Comparison of ENCODE assay signal across 9 cellular contexts in the genomic region with DNA sequence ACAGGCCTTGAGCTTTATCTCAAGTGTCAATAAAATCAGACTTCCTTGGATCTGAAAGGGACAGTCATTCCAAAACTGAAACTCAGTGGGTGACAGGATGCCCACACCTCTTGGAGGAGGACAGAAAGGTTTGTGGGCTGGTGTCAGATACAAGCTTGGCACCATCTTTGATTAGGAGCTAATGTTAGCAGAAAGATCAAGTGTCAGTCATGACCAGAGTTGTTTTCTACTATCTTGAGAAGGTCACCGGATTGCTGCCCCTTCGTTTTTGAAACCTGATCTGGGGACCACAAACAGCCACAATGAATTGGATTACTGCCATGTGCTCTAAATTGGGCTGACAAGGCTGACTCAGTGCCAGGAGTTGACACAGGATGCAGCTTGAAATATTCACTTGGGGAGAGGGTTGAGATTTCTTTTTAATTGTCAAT.
DNase-seq lines count a peak whose midpoint lies in the region; ATAC-seq lines count a peak whose summit lies in the region.
"Had no signal": no experiment of that assay in that cellular context is flagged by ENCODE, and none has a peak within 500 bp of the region (broad histone marks: within the 10 kb centered on the region; RNA-seq: fewer than 3 reads in every experiment).

No MANE protein-coding gene starts in this region.

- H3K27ac Mint-ChIP-seq in activated T-cell treated with anti-CD3 and anti-CD28 coated beads, Interleukin-2, amount 50 U/mL, for 72 hours = no peak overlapping the region
- H3K27ac Mint-ChIP-seq: activated B cell treated with CpG ODN at 0.5 μM for 24 hours had no signal

- no peaks in the 10 kb centered on the region for H3K9me3 Mint-ChIP-seq in activated T-cell treated with anti-CD3 and anti-CD28 coated beads, Interleukin-2, amount 50 U/mL, for 72 hours
- H3K9me3 Mint-ChIP-seq: activated B cell treated with CpG ODN at 0.5 μM for 24 hours had no signal

- H3K27me3 ChIP-seq in MG63 (no peaks in the 10 kb centered on the region), layer of hippocampus (ENCODE audit: control insufficient read depth, insufficient read depth, low read length) (no peaks in the 10 kb centered on the region)

- no peaks in the 10 kb centered on the region for H3K36me3 ChIP-seq in MG63

- H3K4me3 ChIP-seq in MG63 = no peak overlapping the region

- no peak for DNase-seq in Right ventricle myocardium inferior (ENCODE audit: missing footprints)
- no peak for DNase-seq in cardiac septum (ENCODE audit: low spot score)
- peak; percentile 10 for DNase-seq in MG63
- DNase-seq in activated T-cell treated with anti-CD3 and anti-CD28 coated beads, Interleukin-2, amount 50 U/mL, for 72 hours = peak; percentile 12
- no peak for DNase-seq in posterior vena cava (ENCODE audit: low spot score)
- DNase-seq in GM19240 (ENCODE audit: insufficient read length, low spot score) = no peak
- DNase-seq: activated B cell treated with CpG ODN at 0.5 μM for 24 hours had no signal

- peak overlapping the region; percentile 27 for H3K27ac ChIP-seq in layer of hippocampus (ENCODE audit: low read depth, low read length)

- intact Hi-C loops in Right ventricle myocardium inferior (cut with DNase I) (loop anchor here (5.0 to 10.0 kb wide), 3 partner anchors 413 to 630 kb away; a partner anchor contains a TSS), cardiac septum (cut with DNase I) (loop anchor here (2.0 to 10.0 kb wide), 2 partner anchors 131 to 343 kb away; no protein-coding TSS in a partner anchor), posterior vena cava (cut with DNase I) (loop anchor here in 1 of 2 donors (10.0 kb wide), 1 partner anchor 153 kb away; no protein-coding TSS in a partner anchor)

- peaks cover 7% of the 10 kb centered on the region for H3K27me3 Mint-ChIP-seq in activated T-cell treated with anti-CD3 and anti-CD28 coated beads, Interleukin-2, amount 50 U/mL, for 72 hours (ENCODE audit: low read depth)

- H3K4me3 Mint-ChIP-seq in activated T-cell treated with anti-CD3 and anti-CD28 coated beads, Interleukin-2, amount 50 U/mL, for 72 hours = no peak overlapping the region
- H3K4me3 Mint-ChIP-seq: activated B cell treated with CpG ODN at 0.5 μM for 24 hours had no signal

- peaks cover 12% of the 10 kb centered on the region for H3K4me1 Mint-ChIP-seq in activated T-cell treated with anti-CD3 and anti-CD28 coated beads, Interleukin-2, amount 50 U/mL, for 72 hours (ENCODE audit: low read depth)
- H3K4me1 Mint-ChIP-seq: activated B cell treated with CpG ODN at 0.5 μM for 24 hours had no signal

- ATAC-seq in Right ventricle myocardium inferior (peak; percentile 70), HG03025 (IDR thresholded peaks at IDR 0.05; ENCODE audit: low FRiP score, unreplicated experiment) (no peak)
- peak; percentile 64 to 68 for ATAC-seq in activated T-cell treated with anti-CD3 and anti-CD28 coated beads, Interleukin-2, amount 50 U/mL, for 72 hours (replicated peaks in 1 of 2)

- no peaks in the 10 kb centered on the region for H3K9me3 ChIP-seq in MG63

- no peaks in the 10 kb centered on the region for H3K36me3 Mint-ChIP-seq in activated T-cell treated with anti-CD3 and anti-CD28 coated beads, Interleukin-2, amount 50 U/mL, for 72 hours (ENCODE audit: insufficient read depth in 2 of 2)

Comparison
In these comparisons a context has a peak if more than half of its experiments do, and no peak if none do; other contexts are left out.
1. DNase-seq: peak in MG63 (single experiment) and activated T-cell treated with anti-CD3 and anti-CD28 coated beads, Interleukin-2, amount 50 U/mL, for 72 hours (2 of 2); none in Right ventricle myocardium inferior (single experiment), cardiac septum (single experiment), posterior vena cava (single experiment) and GM19240 (single experiment).